Comparison of ENCODE assay signal across 1 cellular context in the genomic region with DNA sequence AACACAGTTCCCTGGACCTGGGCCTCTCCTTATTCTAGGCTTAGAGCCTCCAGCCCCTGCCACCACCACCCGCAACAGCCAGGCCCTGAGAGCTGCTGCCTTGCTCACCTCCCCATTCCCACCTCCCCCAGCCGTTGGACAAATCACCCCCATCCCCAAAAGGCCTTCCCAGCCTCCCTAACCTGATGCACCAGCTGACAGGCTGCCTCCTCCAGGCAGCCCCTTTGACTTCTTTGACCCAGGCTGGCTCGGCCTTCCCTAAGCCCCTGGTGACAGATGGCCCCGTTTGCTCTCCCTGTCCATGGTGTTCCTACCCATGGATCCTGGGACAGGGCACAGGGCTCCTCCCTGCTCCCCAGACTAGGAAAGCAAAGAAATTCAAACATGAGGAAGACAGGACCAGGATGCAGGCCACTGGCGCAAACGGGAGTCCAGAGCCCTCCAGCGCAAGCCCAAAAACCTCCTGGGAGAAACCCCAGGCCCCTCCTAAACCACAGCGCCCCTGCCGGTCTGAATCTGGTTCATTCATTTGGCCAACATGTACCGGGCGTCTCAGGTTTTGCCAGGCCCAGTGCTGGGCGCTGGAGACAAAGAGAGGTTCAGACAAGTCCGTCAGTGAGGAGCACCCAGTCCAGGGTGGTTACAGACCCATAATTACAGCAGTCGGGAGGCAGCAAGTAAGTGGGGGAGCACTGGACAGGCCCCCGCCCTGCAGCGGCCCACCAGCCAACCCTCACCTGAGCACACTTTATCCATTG.
TF ChIP-seq lines count a peak whose summit lies in the region.

No MANE protein-coding gene starts in this region.

TF ChIP-seq in IMR-90, 13 proteins besides CTCF, POLR2A, EP300 and RAD21:
- no peak for TF ChIP-seq CEBPB (IDR thresholded peaks at IDR 0.05; ENCODE audit: low read depth, low read length)
- TF ChIP-seq RCOR1 (IDR thresholded peaks at IDR 0.05; ENCODE audit: insufficient replicate concordance, low read length), result no peak
- no peak for TF ChIP-seq RFX5 (IDR thresholded peaks at IDR 0.05; ENCODE audit: low read depth, low read length)
- no peak for TF ChIP-seq CHD1 (IDR thresholded peaks at IDR 0.05; ENCODE audit: low read depth, low read length)
- no peak for TF ChIP-seq MXI1 (IDR thresholded peaks at IDR 0.05; ENCODE audit: borderline replicate concordance, low read depth, low read length)
- no peak for TF ChIP-seq BHLHE40 (IDR thresholded peaks at IDR 0.05; ENCODE audit: low read depth, low read length)
- TF ChIP-seq, protein P1, sequence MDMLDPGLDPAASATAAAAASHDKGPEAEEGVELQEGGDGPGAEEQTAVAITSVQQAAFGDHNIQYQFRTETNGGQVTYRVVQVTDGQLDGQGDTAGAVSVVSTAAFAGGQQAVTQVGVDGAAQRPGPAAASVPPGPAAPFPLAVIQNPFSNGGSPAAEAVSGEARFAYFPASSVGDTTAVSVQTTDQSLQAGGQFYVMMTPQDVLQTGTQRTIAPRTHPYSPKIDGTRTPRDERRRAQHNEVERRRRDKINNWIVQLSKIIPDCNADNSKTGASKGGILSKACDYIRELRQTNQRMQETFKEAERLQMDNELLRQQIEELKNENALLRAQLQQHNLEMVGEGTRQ (IDR thresholded peaks at IDR 0.05; ENCODE audit: low read depth, low read length), result no peak
- TF ChIP-seq, protein P2, sequence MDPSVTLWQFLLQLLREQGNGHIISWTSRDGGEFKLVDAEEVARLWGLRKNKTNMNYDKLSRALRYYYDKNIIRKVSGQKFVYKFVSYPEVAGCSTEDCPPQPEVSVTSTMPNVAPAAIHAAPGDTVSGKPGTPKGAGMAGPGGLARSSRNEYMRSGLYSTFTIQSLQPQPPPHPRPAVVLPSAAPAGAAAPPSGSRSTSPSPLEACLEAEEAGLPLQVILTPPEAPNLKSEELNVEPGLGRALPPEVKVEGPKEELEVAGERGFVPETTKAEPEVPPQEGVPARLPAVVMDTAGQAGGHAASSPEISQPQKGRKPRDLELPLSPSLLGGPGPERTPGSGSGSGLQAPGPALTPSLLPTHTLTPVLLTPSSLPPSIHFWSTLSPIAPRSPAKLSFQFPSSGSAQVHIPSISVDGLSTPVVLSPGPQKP (IDR thresholded peaks at IDR 0.05; ENCODE audit: borderline replicate concordance, low read depth, low read length), result no peak
- no peak for TF ChIP-seq FOS (IDR thresholded peaks at IDR 0.05; ENCODE audit: low read depth, low read length)
- no peak for TF ChIP-seq SMC3 (IDR thresholded peaks at IDR 0.05; ENCODE audit: low read depth, low read length)
- TF ChIP-seq NFE2L2 (IDR thresholded peaks at IDR 0.05; ENCODE audit: low read depth, low read length), result no peak
- no peak for TF ChIP-seq MAFK (IDR thresholded peaks at IDR 0.05; ENCODE audit: low read depth, low read length)
- TF ChIP-seq MAZ (IDR thresholded peaks at IDR 0.05; ENCODE audit: borderline replicate concordance, low read depth, low read length), result no peak
